In the genomic region with DNA sequence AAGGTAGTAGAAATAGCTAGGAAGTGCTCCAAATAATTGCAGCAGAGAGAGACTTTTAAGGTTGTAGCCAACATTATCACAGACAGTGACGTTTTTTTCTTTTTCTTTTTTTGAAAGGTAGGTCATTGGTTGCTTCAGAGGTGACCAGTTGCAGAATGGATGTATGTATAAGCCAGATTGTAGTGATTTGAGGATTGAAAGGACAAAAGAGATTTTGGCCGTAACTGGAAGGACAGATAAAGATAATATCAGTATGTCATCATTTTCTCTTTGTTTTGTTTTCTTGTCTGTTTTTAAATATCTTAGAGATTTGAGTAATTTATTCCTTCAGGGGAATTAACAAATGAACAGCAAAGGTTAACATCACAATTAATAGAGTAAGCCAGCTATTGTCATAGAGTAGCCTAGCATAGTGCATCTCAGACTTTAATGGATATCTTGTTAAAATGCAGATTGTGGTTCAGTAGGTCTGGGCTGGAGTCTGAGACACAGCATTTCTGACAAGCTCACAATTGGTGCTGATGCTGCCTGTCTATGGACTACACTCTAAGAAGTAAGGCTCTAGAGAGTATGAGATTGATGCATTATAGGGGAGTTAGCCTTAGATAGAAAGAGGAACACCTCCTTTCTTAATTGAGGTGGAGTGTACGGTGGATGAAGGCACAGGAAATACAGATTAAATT, we compare ENCODE assay signal across 1 cellular context.
TF ChIP-seq lines count a peak whose summit lies in the region.

No MANE protein-coding gene starts in this region.

TF ChIP-seq in GM12878, 131 proteins besides CTCF, POLR2A, EP300 and RAD21:
- TF ChIP-seq SUPT20H (IDR thresholded peaks at IDR 0.05; ENCODE audit: borderline replicate concordance, control insufficient read depth, low read depth, low read length) (no peak), MEF2B (IDR thresholded peaks at IDR 0.05; ENCODE audit: partially characterized antibody, poor library complexity, severe bottlenecking) (no peak), ZNF274 (IDR thresholded peaks at IDR 0.05; ENCODE audit: insufficient read depth, insufficient read length) (no peak), SIX5 (IDR thresholded peaks at IDR 0.05; ENCODE audit: low read depth, low read length, severe bottlenecking) (no peak)
- TF ChIP-seq, protein P1, sequence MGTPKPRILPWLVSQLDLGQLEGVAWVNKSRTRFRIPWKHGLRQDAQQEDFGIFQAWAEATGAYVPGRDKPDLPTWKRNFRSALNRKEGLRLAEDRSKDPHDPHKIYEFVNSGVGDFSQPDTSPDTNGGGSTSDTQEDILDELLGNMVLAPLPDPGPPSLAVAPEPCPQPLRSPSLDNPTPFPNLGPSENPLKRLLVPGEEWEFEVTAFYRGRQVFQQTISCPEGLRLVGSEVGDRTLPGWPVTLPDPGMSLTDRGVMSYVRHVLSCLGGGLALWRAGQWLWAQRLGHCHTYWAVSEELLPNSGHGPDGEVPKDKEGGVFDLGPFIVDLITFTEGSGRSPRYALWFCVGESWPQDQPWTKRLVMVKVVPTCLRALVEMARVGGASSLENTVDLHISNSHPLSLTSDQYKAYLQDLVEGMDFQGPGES (IDR thresholded peaks at IDR 0.05): no peak
TF ChIP-seq in GM12878: peak in this region for 0.
